In the genomic region with DNA sequence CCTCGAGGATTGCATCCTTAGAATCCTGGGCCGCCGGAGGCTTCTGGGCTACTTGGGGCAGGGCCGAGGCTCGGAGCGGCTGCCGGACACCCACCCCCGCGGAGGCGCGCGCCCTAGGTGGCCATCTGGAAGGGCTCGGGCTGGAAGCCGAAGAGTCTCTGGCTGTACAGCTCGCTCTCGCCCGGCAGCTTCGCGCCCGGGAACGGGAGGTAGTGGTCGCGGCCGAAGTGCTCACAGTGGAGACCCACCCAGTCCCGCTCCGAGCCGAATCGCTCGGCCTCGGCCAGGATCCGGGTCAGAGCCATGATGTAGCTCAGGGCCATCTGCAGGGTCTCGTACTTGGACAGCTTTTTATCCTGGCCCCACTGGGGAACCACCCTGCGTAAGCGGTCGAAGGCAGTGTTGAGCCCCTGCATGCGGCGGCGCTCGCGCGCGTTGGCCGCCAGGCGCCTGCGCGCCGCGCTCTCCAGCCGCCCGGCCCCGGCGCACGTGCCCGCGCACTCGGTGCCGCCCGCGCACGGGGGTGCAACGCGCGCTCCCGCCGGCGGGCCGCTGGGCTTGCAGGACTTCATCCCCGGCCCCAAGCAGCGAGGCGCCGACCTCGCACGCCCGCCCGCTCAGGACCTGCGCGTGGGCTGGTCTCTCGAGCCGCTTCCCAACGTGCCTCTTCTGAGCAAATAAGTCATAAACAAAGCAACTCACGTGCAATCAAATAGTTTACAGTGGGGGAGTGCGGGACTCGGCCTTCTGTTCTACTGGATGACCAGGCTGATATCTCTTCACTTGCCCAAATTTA, we compare ENCODE assay signal across 8 cellular contexts. TPM values are rescaled to one million over a fixed set of nuclear protein-coding genes. Genes with fewer than 3 reads are reported as not detected.
A peak's percentile ranks its signal among the peaks of the same experiment; 100 is the strongest.
DNase-seq lines count a peak whose midpoint lies in the region; ATAC-seq, FAIRE-seq and TF ChIP-seq lines count a peak whose summit lies in the region.

No MANE protein-coding gene starts in this region.

- intact Hi-C loops in activated CD8-positive, alpha-beta T cell treated with anti-CD3 and anti-CD28 coated beads for 36 hours (cut with micrococcal nuclease) = loop anchor here (5.0 kb wide), 1 partner anchor 116 kb away; no protein-coding TSS in a partner anchor

- POLR2A ChIA-PET in AG04449 (lab: Yijun Ruan, JAX) = interaction anchor here (1.5 kb wide), 1 partner anchor 100 kb away, joined by 6 read pairs; a partner anchor contains a TSS
- POLR2A ChIA-PET in activated CD8-positive, alpha-beta T cell treated with anti-CD3 and anti-CD28 coated beads for 36 hours (lab: Charles Lee) = interaction anchor here (0.6 to 1.3 kb wide), 3 partner anchors 53 to 101 kb away, joined by 3 to 4 read pairs (median 3); a partner anchor contains a TSS

- peaks cover 37% of the 10 kb centered on the region for H3K27me3 Mint-ChIP-seq in activated CD8-positive, alpha-beta T cell treated with anti-CD3 and anti-CD28 coated beads for 36 hours

- H3K27ac Mint-ChIP-seq in activated CD8-positive, alpha-beta T cell treated with anti-CD3 and anti-CD28 coated beads for 36 hours = no peak overlapping the region

- H3K4me3 ChIP-seq in AG04449 (ENCODE audit: low read depth, low read length) (peak overlapping the region; percentile 75), epithelial cell of proximal tubule (ENCODE audit: low read depth, low read length) (peak overlapping the region; percentile 66)

- no peak for DNase-seq in AG04449 (ENCODE audit: low read depth, low spot score)
- DNase-seq in GM18507 (ENCODE audit: extremely low spot score, insufficient read length, low read depth) = peak; percentile 58
- DNase-seq in NCI-H2107 (lab: John Stamatoyannopoulos, UW) = peak; percentile 7
- DNase-seq in activated CD8-positive, alpha-beta T cell treated with anti-CD3 and anti-CD28 coated beads for 36 hours = peak; percentile 54
- no peak for DNase-seq in epithelial cell of proximal tubule (ENCODE audit: low read depth)
- DNase-seq in midbrain (lab: John Stamatoyannopoulos, UW) = peak; percentile 78
- peak; percentile 6 to 15 for DNase-seq in stimulated activated CD8-positive, alpha-beta memory T cell treated with anti-CD3 and anti-CD28 coated beads, Interleukin-7, amount 100 ng/mL, for 48 hours (ENCODE audit: extremely low read depth in 1 of 2, low read depth in 1 of 2)

- H3K4me1 Mint-ChIP-seq in activated CD8-positive, alpha-beta T cell treated with anti-CD3 and anti-CD28 coated beads for 36 hours (ENCODE audit: low read depth) = peaks cover 7% of the 10 kb centered on the region

- no peaks in the 10 kb centered on the region for H3K9me3 Mint-ChIP-seq in activated CD8-positive, alpha-beta T cell treated with anti-CD3 and anti-CD28 coated beads for 36 hours

- no peaks in the 10 kb centered on the region for H3K36me3 Mint-ChIP-seq in activated CD8-positive, alpha-beta T cell treated with anti-CD3 and anti-CD28 coated beads for 36 hours (ENCODE audit: low read depth)

- CTCF ChIA-PET in AG04449 (lab: Yijun Ruan, JAX) = interaction anchor here (0.7 to 3.0 kb wide), 13 partner anchors 10 to 306 kb away, joined by 3 to 24 read pairs (median 4); a partner anchor contains a TSS
- CTCF ChIA-PET in activated CD8-positive, alpha-beta T cell treated with anti-CD3 and anti-CD28 coated beads for 36 hours (lab: Charles Lee) = interaction anchor here (0.9 to 2.6 kb wide), 7 partner anchors 18 to 117 kb away, joined by 3 to 8 read pairs (median 6); no protein-coding TSS in a partner anchor

- TF ChIP-seq CTCF in AG04449 (IDR thresholded peaks at IDR 0.05; ENCODE audit: insufficient read depth, low read length, missing control alignments) = no peak
- no peak for TF ChIP-seq CTCF in activated CD8-positive, alpha-beta T cell treated with anti-CD3 and anti-CD28 coated beads for 36 hours (IDR thresholded peaks at IDR 0.05)
- TF ChIP-seq CTCF in epithelial cell of proximal tubule (conservative IDR thresholded peaks at IDR 0.05; ENCODE audit: low read depth, low read length) = peak; percentile 11

- peak; percentile 92 for ATAC-seq in HG02981 (IDR thresholded peaks at IDR 0.05; ENCODE audit: unreplicated experiment)
- ATAC-seq in activated CD8-positive, alpha-beta T cell treated with anti-CD3 and anti-CD28 coated beads for 36 hours = peak; percentile 93

- peak overlapping the region; percentile 73 for H3K4me3 Mint-ChIP-seq in activated CD8-positive, alpha-beta T cell treated with anti-CD3 and anti-CD28 coated beads for 36 hours

- FAIRE-seq in GM18507 (lab: Jason Lieb, UNC) = peak; percentile 60

RNA-seq across cellular contexts. Expression of a gene that starts 0.6 kb away (rescaled TPM):
- total RNA-seq in activated CD8-positive, alpha-beta T cell treated with anti-CD3 and anti-CD28 coated beads for 36 hours = not detected
- 0.58 TPM in 1 of 2 replicates, not detected in the other for total RNA-seq in epithelial cell of proximal tubule

Comparison
In these comparisons a context has a peak if more than half of its experiments do, and no peak if none do; other contexts are left out.
1. DNase-seq: peak in GM18507 (single experiment), NCI-H2107 (single experiment), activated CD8-positive, alpha-beta T cell treated with anti-CD3 and anti-CD28 coated beads for 36 hours (single experiment), midbrain (single experiment) and stimulated activated CD8-positive, alpha-beta memory T cell treated with anti-CD3 and anti-CD28 coated beads, Interleukin-7, amount 100 ng/mL, for 48 hours (2 of 2); none in AG04449 (single experiment) and epithelial cell of proximal tubule (single experiment).